Comparison of ENCODE assay signal across 16 cellular contexts in the genomic region with DNA sequence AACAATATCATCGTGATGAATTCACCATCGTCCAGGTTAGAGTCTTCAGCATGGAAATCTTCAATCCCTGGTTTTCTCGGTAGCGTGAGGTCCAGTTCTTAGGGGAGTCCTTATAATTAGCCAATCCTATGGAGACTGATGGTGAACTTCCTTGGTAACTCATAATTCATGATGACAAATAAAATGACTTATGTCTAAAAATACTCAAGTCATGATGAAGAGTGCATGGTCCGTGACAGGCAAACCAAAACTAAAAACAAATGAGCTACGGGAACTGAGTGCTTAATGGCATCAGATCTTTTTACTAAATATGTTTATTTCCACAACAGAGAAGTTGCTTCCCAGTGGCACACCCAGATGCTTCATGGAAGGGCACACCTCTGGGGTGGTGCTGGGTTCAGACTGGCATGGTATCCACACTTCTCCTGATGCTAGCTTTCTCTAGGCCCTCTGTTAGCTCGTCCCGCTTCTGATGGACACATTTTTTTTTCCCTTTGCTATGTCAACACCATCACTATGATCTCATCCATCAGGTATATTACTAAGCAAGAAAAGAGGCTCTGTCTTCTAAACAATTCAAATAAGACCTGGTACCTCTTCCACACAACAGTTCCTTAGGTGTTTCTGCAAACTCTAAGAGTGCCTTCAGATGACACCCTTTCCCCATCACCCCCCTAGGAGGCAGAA.
DNase-seq lines count a peak whose midpoint lies in the region; ATAC-seq and TF ChIP-seq lines count a peak whose summit lies in the region.
"Had no signal": no experiment of that assay in that cellular context is flagged by ENCODE, and none has a peak within 500 bp of the region (broad histone marks: within the 10 kb centered on the region; RNA-seq: fewer than 3 reads in every experiment).

No MANE protein-coding gene starts in this region.

- H3K4me1 ChIP-seq in OCI-LY3 (ENCODE audit: low read length) = peaks cover 28% of the 10 kb centered on the region
- peaks cover 0 to 15% (median 0%) of the 10 kb centered on the region in 3 donors for H3K4me1 ChIP-seq in gastroesophageal sphincter

- no peaks in the 10 kb centered on the region for H3K36me3 Mint-ChIP-seq in naive B cell
- H3K36me3 Mint-ChIP-seq in activated T-helper 1 cell treated with anti-CD3 and anti-CD28 coated beads, Interleukin-12 subunit alpha, Interleukin-12 subunit beta, Interleukin-2, Interleukin-4 antibody, amounts not matched to agents 30 ng/mL and 10 ng/mL and 1 ng/mL, durations not matched to agents 14 hours and 24 hours and 36 hours (ENCODE audit: low read depth) = no peaks in the 10 kb centered on the region
- H3K36me3 Mint-ChIP-seq: CD4-positive, CD25-positive, alpha-beta regulatory T cell had no signal

- H3K27me3 Mint-ChIP-seq in naive B cell = no peaks in the 10 kb centered on the region
- peaks cover 2% of the 10 kb centered on the region for H3K27me3 Mint-ChIP-seq in activated T-helper 1 cell treated with anti-CD3 and anti-CD28 coated beads, Interleukin-12 subunit alpha, Interleukin-12 subunit beta, Interleukin-2, Interleukin-4 antibody, amounts not matched to agents 30 ng/mL and 10 ng/mL and 1 ng/mL, durations not matched to agents 14 hours and 24 hours and 36 hours (ENCODE audit: insufficient read depth)

- H3K36me3 ChIP-seq in OCI-LY3 (replicated peaks; ENCODE audit: low read depth, low read length) (no peaks in the 10 kb centered on the region), gastroesophageal sphincter (no peaks in the 10 kb centered on the region)

- H3K9me3 ChIP-seq in OCI-LY3 (ENCODE audit: insufficient read depth, low read length) = no peaks in the 10 kb centered on the region
- no peaks in the 10 kb centered on the region for H3K9me3 ChIP-seq in gastroesophageal sphincter

- no peak overlapping the region; the same call in 1 of the 2 replicates for H3K9ac ChIP-seq in OCI-LY3 (ENCODE audit: low read length)

- H3K4me3 ChIP-seq in OCI-LY3 (ENCODE audit: low read length) (peak overlapping the region; percentile 53), gastroesophageal sphincter (no peak overlapping the region)
- H3K4me3 ChIP-seq: dorsolateral prefrontal cortex had no signal

- TF ChIP-seq POLR2A in gastroesophageal sphincter (IDR thresholded peaks at IDR 0.05) = no peak

- WGBS in gastroesophageal sphincter (ENCODE audit: low coverage in 1 of 2), 2 donors = 73 to 77% methylated on average over 7 to 8 of the region's 8 CpGs

- peaks cover 0 to 8% (median 7%) of the 10 kb centered on the region in 3 donors for H3K4me1 Mint-ChIP-seq in naive B cell
- H3K4me1 Mint-ChIP-seq in activated T-helper 1 cell treated with anti-CD3 and anti-CD28 coated beads, Interleukin-12 subunit alpha, Interleukin-12 subunit beta, Interleukin-2, Interleukin-4 antibody, amounts not matched to agents 30 ng/mL and 10 ng/mL and 1 ng/mL, durations not matched to agents 14 hours and 24 hours and 36 hours (ENCODE audit: low read depth) = no peaks in the 10 kb centered on the region
- H3K4me1 Mint-ChIP-seq: CD4-positive, CD25-positive, alpha-beta regulatory T cell had no signal

- ATAC-seq in GM18502 (IDR thresholded peaks at IDR 0.05; ENCODE audit: poor library complexity, unreplicated experiment) = peak; percentile 75
- ATAC-seq in GM21723 (IDR thresholded peaks at IDR 0.05; ENCODE audit: unreplicated experiment) = peak; percentile 73
- ATAC-seq in naive B cell (ENCODE audit: low read depth in 2 of 2) = peak; percentile 40 to 41
- ATAC-seq in gastroesophageal sphincter = no peak
- ATAC-seq: PC-3 had no signal

- no peaks in the 10 kb centered on the region for H3K79me2 ChIP-seq in OCI-LY3 (ENCODE audit: low read length)

- H3K27ac ChIP-seq in OCI-LY3 (ENCODE audit: low read length) (peak overlapping the region; percentile 5; the same call in 1 of the 2 replicates), gastroesophageal sphincter (no peak overlapping the region)
- H3K27ac ChIP-seq: dorsolateral prefrontal cortex, VCaP had no signal

- no peaks in the 10 kb centered on the region for H3K9me3 Mint-ChIP-seq in naive B cell
- H3K9me3 Mint-ChIP-seq in activated T-helper 1 cell treated with anti-CD3 and anti-CD28 coated beads, Interleukin-12 subunit alpha, Interleukin-12 subunit beta, Interleukin-2, Interleukin-4 antibody, amounts not matched to agents 30 ng/mL and 10 ng/mL and 1 ng/mL, durations not matched to agents 14 hours and 24 hours and 36 hours = no peaks in the 10 kb centered on the region
- H3K9me3 Mint-ChIP-seq: HFFc6 had no signal

- peak overlapping the region; percentile 70 for H3K4me2 ChIP-seq in OCI-LY3 (ENCODE audit: low read length)

- H2AFZ ChIP-seq in OCI-LY3 (ENCODE audit: low read depth, low read length) = peak overlapping the region; percentile 40

- DNase-seq in naive B cell = no peak
- DNase-seq in activated T-helper 1 cell treated with anti-CD3 and anti-CD28 coated beads, Interleukin-12 subunit alpha, Interleukin-12 subunit beta, Interleukin-2, Interleukin-4 antibody, amounts not matched to agents 30 ng/mL and 10 ng/mL and 1 ng/mL, durations not matched to agents 14 hours and 24 hours and 36 hours (ENCODE audit: low spot score) = no peak
- DNase-seq in GM19238 (ENCODE audit: insufficient read length, low spot score) = no peak
- DNase-seq in AG08395 (ENCODE audit: low spot score) = no peak
- DNase-seq: activated naive CD4-positive, alpha-beta T cell treated with Interleukin-2 at 50 U/mL for 16 hours; CD4-positive, CD25-positive, alpha-beta regulatory T cell; dorsolateral prefrontal cortex; HFFc6; PC-3; stimulated activated CD4-positive, alpha-beta T cell treated with anti-CD3 and anti-CD28 coated beads, Interleukin-1b, Interleukin-23, amount 100 ng/mL, for 48 hours; stimulated activated CD8-positive, alpha-beta memory T cell treated with anti-CD3 and anti-CD28 coated beads, Interleukin-4, amount 100 ng/mL, for 48 hours had no signal

- peak overlapping the region in 2 of 6 donors; percentile 20 to 40 for H3K27ac Mint-ChIP-seq in naive B cell
- H3K27ac Mint-ChIP-seq in activated T-helper 1 cell treated with anti-CD3 and anti-CD28 coated beads, Interleukin-12 subunit alpha, Interleukin-12 subunit beta, Interleukin-2, Interleukin-4 antibody, amounts not matched to agents 30 ng/mL and 10 ng/mL and 1 ng/mL, durations not matched to agents 14 hours and 24 hours and 36 hours = no peak overlapping the region
- H3K27ac Mint-ChIP-seq: CD4-positive, CD25-positive, alpha-beta regulatory T cell; HFFc6 had no signal

- peak overlapping the region in 1 of 8 donors; percentile 12 for H3K4me3 Mint-ChIP-seq in naive B cell
- no peak overlapping the region for H3K4me3 Mint-ChIP-seq in activated T-helper 1 cell treated with anti-CD3 and anti-CD28 coated beads, Interleukin-12 subunit alpha, Interleukin-12 subunit beta, Interleukin-2, Interleukin-4 antibody, amounts not matched to agents 30 ng/mL and 10 ng/mL and 1 ng/mL, durations not matched to agents 14 hours and 24 hours and 36 hours
- H3K4me3 Mint-ChIP-seq: CD4-positive, CD25-positive, alpha-beta regulatory T cell; HFFc6 had no signal

- TF ChIP-seq CTCF in OCI-LY3 (IDR thresholded peaks at IDR 0.05; ENCODE audit: low read depth, low read length) (peak; percentile 37; the same call in 1 of the 2 replicates), gastroesophageal sphincter (IDR thresholded peaks at IDR 0.05) (no peak)

- TF ChIP-seq EP300 in gastroesophageal sphincter (IDR thresholded peaks at IDR 0.05) = no peak

- no peaks in the 10 kb centered on the region for H4K20me1 ChIP-seq in OCI-LY3 (ENCODE audit: insufficient read depth, low read length)

- intact Hi-C loops in activated T-helper 1 cell treated with anti-CD3 and anti-CD28 coated beads, Interleukin-12 subunit alpha, Interleukin-12 subunit beta, Interleukin-2, Interleukin-4 antibody, amounts not matched to agents 30 ng/mL and 10 ng/mL and 1 ng/mL, durations not matched to agents 14 hours and 24 hours and 36 hours (cut with micrococcal nuclease) = no loop called here

- H3K27me3 ChIP-seq in OCI-LY3 (ENCODE audit: low read depth, low read length) (peaks cover 13% of the 10 kb centered on the region), gastroesophageal sphincter (no peaks in the 10 kb centered on the region)
